8 cellular contexts compared by ENCODE assay signal in the genomic region with DNA sequence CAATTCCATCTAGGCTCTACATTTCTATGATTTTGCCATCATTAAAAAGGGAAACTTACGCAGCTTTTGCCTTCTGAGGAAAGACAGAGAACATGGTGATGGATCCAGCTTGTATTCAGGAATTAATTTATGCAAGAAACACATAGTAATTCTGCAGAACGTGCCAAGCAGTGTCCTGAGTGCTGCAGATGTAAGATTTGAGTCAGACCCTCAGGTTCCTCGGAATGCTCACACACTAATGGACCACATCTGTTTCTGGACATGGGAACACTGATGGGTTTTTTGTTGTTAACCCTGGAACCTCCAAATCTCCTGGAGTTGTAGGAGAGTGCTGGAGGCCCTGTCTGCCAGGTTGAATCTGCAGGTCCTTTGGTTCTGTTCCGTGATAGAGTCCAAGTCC.
"Had no signal": no experiment of that assay in that cellular context is flagged by ENCODE, and none has a peak within 500 bp of the region (broad histone marks: within the 10 kb centered on the region; RNA-seq: fewer than 3 reads in every experiment).

No MANE protein-coding gene starts in this region.

- H3K27me3 Mint-ChIP-seq: IgD-negative memory B cell had no signal

- DNase-seq: IMR-90, KBM-7, KG1 had no signal

- H3K9ac ChIP-seq: KMS-11 had no signal

- H3K4me3 Mint-ChIP-seq: IgD-negative memory B cell had no signal

- ATAC-seq: HepG2, K562 had no signal

- H3K9me3 Mint-ChIP-seq: IgD-negative memory B cell had no signal

- H3K4me3 ChIP-seq: K562 had no signal

- H3K27ac ChIP-seq: HL-60, KMS-11 had no signal

- H3K4me2 ChIP-seq: KMS-11 had no signal
